In the genomic region with DNA sequence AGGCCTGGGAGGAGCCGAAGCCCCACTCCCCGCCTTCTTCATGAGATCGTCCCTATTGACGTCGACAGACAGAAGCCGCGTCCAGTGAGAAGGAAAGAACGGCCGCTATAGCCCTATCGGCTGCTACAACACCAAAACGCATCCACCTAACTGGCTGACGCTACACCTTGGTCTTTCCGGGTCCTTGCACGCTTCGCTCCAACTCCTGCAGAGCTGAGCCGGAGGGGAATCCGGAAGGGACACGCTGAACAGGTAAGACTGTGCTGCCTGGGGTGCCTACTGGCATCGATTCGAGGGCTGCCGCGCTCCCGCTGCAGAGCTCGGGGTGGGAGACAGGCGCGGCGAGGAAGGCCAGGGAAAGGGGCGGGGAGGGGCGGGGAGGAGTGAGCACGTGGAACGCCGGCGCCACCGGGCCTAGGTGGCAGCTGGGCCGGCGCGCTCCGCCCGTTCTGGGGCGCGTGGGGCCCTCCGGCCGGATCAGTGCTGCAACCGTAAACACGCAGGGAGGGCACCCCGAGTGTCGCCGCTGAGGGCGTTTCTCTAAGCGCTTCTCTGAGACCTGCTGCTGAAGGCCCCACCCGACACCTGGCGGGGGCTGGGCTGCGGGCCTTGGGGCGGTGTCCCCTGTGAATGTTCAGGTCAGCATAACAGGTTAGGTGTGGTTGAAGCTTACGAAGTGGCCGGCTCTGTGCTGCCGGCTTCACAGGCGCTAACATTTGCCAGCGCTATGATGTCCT, we compare ENCODE assay signal across 1 cellular context.
TF ChIP-seq lines count a peak whose summit lies in the region.

A gene with protein sequence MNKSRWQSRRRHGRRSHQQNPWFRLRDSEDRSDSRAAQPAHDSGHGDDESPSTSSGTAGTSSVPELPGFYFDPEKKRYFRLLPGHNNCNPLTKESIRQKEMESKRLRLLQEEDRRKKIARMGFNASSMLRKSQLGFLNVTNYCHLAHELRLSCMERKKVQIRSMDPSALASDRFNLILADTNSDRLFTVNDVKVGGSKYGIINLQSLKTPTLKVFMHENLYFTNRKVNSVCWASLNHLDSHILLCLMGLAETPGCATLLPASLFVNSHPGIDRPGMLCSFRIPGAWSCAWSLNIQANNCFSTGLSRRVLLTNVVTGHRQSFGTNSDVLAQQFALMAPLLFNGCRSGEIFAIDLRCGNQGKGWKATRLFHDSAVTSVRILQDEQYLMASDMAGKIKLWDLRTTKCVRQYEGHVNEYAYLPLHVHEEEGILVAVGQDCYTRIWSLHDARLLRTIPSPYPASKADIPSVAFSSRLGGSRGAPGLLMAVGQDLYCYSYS (plus strand): TSS at position 173 of the 737 bp plus-strand sequence. CDS start 11,515 bp downstream, outside the sequence.

TF ChIP-seq in HepG2, 621 proteins besides CTCF, POLR2A, EP300 and RAD21 (continued from another document and continues in another):
- TF ChIP-seq, protein P1, sequence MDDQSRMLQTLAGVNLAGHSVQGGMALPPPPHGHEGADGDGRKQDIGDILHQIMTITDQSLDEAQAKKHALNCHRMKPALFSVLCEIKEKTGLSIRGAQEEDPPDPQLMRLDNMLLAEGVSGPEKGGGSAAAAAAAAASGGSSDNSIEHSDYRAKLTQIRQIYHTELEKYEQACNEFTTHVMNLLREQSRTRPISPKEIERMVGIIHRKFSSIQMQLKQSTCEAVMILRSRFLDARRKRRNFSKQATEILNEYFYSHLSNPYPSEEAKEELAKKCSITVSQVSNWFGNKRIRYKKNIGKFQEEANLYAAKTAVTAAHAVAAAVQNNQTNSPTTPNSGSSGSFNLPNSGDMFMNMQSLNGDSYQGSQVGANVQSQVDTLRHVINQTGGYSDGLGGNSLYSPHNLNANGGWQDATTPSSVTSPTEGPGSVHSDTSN (CRISPR knock-in tag; IDR thresholded peaks at IDR 0.05; ENCODE audit: borderline replicate concordance), result peak; percentile 86; the same call in 1 of the 2 replicates
- no peak for TF ChIP-seq ZNF3 (CRISPR knock-in tag; IDR thresholded peaks at IDR 0.05)
- peak; percentile 42 for TF ChIP-seq HNRNPLL (IDR thresholded peaks at IDR 0.05; ENCODE audit: low read depth, low read length, poor library complexity, severe bottlenecking)
- TF ChIP-seq ARNT (IDR thresholded peaks at IDR 0.05), result no peak
- TF ChIP-seq NFYB (CRISPR knock-in tag; IDR thresholded peaks at IDR 0.05), result peak; percentile 93
- peak; percentile 66; the same call in 1 of the 2 replicates for TF ChIP-seq ZNF777 (CRISPR knock-in tag; IDR thresholded peaks at IDR 0.05)
- TF ChIP-seq, protein P2, sequence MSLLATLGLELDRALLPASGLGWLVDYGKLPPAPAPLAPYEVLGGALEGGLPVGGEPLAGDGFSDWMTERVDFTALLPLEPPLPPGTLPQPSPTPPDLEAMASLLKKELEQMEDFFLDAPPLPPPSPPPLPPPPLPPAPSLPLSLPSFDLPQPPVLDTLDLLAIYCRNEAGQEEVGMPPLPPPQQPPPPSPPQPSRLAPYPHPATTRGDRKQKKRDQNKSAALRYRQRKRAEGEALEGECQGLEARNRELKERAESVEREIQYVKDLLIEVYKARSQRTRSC (CRISPR knock-in tag; IDR thresholded peaks at IDR 0.05; ENCODE audit: low read depth), result 0 out of 2 replicates have a peak, but pooled peaks have one; percentile 74
- no peak; the same call in 1 of the 2 replicates for TF ChIP-seq JUND (CRISPR knock-in tag; IDR thresholded peaks at IDR 0.05)
- no peak for TF ChIP-seq ZMYM2 (CRISPR knock-in tag; IDR thresholded peaks at IDR 0.05)
- TF ChIP-seq RELA (CRISPR knock-in tag; IDR thresholded peaks at IDR 0.05), result 0 out of 2 replicates have a peak, but pooled peaks have one; percentile 40
- peak; percentile 52; the same call in 1 of the 2 replicates for TF ChIP-seq ARNT2 (CRISPR knock-in tag; IDR thresholded peaks at IDR 0.05; ENCODE audit: low read depth)
- peak; percentile 94 for TF ChIP-seq TGIF2 (CRISPR knock-in tag; IDR thresholded peaks at IDR 0.05)
- TF ChIP-seq, protein P3, sequence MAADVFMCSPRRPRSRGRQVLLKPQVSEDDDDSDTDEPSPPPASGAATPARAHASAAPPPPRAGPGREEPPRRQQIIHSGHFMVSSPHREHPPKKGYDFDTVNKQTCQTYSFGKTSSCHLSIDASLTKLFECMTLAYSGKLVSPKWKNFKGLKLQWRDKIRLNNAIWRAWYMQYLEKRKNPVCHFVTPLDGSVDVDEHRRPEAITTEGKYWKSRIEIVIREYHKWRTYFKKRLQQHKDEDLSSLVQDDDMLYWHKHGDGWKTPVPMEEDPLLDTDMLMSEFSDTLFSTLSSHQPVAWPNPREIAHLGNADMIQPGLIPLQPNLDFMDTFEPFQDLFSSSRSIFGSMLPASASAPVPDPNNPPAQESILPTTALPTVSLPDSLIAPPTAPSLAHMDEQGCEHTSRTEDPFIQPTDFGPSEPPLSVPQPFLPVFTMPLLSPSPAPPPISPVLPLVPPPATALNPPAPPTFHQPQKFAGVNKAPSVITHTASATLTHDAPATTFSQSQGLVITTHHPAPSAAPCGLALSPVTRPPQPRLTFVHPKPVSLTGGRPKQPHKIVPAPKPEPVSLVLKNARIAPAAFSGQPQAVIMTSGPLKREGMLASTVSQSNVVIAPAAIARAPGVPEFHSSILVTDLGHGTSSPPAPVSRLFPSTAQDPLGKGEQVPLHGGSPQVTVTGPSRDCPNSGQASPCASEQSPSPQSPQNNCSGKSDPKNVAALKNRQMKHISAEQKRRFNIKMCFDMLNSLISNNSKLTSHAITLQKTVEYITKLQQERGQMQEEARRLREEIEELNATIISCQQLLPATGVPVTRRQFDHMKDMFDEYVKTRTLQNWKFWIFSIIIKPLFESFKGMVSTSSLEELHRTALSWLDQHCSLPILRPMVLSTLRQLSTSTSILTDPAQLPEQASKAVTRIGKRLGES (CRISPR knock-in tag; IDR thresholded peaks at IDR 0.05; ENCODE audit: borderline replicate concordance), result no peak
- TF ChIP-seq, protein P4, sequence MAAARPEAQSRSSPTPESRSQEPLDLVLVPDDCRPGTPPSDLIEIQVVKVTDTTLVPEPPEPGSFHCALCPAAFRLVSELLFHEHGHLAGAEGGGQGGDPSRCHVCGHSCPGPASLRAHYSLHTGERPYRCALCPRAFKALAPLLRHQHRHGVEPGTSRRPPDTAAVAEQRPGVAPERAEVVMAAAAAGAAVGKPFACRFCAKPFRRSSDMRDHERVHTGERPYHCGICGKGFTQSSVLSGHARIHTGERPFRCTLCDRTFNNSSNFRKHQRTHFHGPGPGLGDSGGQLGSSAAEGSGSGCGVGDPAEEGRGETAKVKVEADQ (CRISPR knock-in tag; IDR thresholded peaks at IDR 0.05; ENCODE audit: borderline replicate concordance), result peak; percentile 70; the same call in 1 of the 2 replicates
- no peak for TF ChIP-seq TBX3 (IDR thresholded peaks at IDR 0.05; ENCODE audit: borderline replicate concordance)
- TF ChIP-seq ZNF672 (CRISPR knock-in tag; IDR thresholded peaks at IDR 0.05), result no peak
- TF ChIP-seq TOPORS (CRISPR knock-in tag; IDR thresholded peaks at IDR 0.05), result no peak
- 0 out of 2 replicates have a peak, but pooled peaks have one; percentile 28 for TF ChIP-seq ZBTB8A (CRISPR knock-in tag; IDR thresholded peaks at IDR 0.05; ENCODE audit: borderline replicate concordance, low read depth)
- peak; percentile 40; the same call in 1 of the 2 replicates for TF ChIP-seq YEATS2 (CRISPR knock-in tag; IDR thresholded peaks at IDR 0.05; ENCODE audit: borderline replicate concordance)
- TF ChIP-seq ZNF205 (CRISPR knock-in tag; IDR thresholded peaks at IDR 0.05), result no peak
- peak; percentile 18; the same call in 1 of the 2 replicates for TF ChIP-seq EHMT2 (IDR thresholded peaks at IDR 0.05; ENCODE audit: borderline replicate concordance, low read depth, low read length)
- TF ChIP-seq ISL2 (CRISPR knock-in tag; IDR thresholded peaks at IDR 0.05), result 0 out of 2 replicates have a peak, but pooled peaks have one; percentile 12
- 0 out of 2 replicates have a peak, but pooled peaks have one; percentile 27 for TF ChIP-seq HMG20B (CRISPR knock-in tag; conservative IDR thresholded peaks at IDR 0.05)
- TF ChIP-seq NFIB (CRISPR knock-in tag; IDR thresholded peaks at IDR 0.05; ENCODE audit: borderline replicate concordance), result no peak
- no peak for TF ChIP-seq PAX8 (CRISPR knock-in tag; IDR thresholded peaks at IDR 0.05; ENCODE audit: borderline replicate concordance)
- no peak for TF ChIP-seq NRL (CRISPR knock-in tag; IDR thresholded peaks at IDR 0.05; ENCODE audit: borderline replicate concordance)
- TF ChIP-seq ZNF790 (CRISPR knock-in tag; IDR thresholded peaks at IDR 0.05; ENCODE audit: borderline replicate concordance), result peak; percentile 78; the same call in 1 of the 2 replicates
- TF ChIP-seq KMT2B (CRISPR knock-in tag; IDR thresholded peaks at IDR 0.05), result no peak
- TF ChIP-seq, protein P5, sequence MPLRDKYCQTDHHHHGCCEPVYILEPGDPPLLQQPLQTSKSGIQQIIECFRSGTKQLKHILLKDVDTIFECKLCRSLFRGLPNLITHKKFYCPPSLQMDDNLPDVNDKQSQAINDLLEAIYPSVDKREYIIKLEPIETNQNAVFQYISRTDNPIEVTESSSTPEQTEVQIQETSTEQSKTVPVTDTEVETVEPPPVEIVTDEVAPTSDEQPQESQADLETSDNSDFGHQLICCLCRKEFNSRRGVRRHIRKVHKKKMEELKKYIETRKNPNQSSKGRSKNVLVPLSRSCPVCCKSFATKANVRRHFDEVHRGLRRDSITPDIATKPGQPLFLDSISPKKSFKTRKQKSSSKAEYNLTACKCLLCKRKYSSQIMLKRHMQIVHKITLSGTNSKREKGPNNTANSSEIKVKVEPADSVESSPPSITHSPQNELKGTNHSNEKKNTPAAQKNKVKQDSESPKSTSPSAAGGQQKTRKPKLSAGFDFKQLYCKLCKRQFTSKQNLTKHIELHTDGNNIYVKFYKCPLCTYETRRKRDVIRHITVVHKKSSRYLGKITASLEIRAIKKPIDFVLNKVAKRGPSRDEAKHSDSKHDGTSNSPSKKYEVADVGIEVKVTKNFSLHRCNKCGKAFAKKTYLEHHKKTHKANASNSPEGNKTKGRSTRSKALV (CRISPR knock-in tag; IDR thresholded peaks at IDR 0.05), result no peak
- peak; percentile 80 for TF ChIP-seq POLR2G (IDR thresholded peaks at IDR 0.05; ENCODE audit: low read depth, low read length)
- no peak for TF ChIP-seq ETV6 (CRISPR knock-in tag; conservative IDR thresholded peaks at IDR 0.05)
- no peak for TF ChIP-seq SMARCC2 (IDR thresholded peaks at IDR 0.05)
- TF ChIP-seq ZNF33B (CRISPR knock-in tag; IDR thresholded peaks at IDR 0.05), result no peak
- TF ChIP-seq SP1 (IDR thresholded peaks at IDR 0.05), result no peak
- peak; percentile 34; the same call in 1 of the 2 replicates for TF ChIP-seq SP1 (CRISPR knock-in tag; IDR thresholded peaks at IDR 0.05)
- TF ChIP-seq TBL1XR1 (IDR thresholded peaks at IDR 0.05; ENCODE audit: borderline replicate concordance, low read length, partially characterized antibody), result no peak
- TF ChIP-seq MXD4 (CRISPR knock-in tag; IDR thresholded peaks at IDR 0.05), result peak; percentile 68; the same call in 1 of the 2 replicates
- TF ChIP-seq, protein P6, sequence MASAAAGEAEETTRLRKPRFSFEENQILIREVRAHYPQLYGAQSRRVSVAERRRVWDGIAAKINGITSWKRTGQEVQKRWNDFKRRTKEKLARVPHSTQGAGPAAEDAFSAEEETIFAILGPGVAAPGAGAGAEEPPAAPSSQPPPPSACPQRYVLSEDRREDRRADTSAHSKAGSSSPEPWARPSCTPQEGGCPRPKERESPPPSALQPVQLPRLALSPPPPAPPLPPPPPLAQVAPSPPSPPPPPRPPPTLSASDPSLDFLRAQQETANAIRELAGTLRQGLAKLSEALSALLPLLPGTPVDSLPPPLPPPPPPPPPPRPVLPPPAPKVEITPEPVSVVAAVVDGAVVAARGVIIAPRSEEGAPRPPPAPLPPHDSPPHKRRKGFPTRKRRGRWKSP (CRISPR knock-in tag; IDR thresholded peaks at IDR 0.05), result peak; percentile 27; the same call in 1 of the 2 replicates
- TF ChIP-seq, protein P7, sequence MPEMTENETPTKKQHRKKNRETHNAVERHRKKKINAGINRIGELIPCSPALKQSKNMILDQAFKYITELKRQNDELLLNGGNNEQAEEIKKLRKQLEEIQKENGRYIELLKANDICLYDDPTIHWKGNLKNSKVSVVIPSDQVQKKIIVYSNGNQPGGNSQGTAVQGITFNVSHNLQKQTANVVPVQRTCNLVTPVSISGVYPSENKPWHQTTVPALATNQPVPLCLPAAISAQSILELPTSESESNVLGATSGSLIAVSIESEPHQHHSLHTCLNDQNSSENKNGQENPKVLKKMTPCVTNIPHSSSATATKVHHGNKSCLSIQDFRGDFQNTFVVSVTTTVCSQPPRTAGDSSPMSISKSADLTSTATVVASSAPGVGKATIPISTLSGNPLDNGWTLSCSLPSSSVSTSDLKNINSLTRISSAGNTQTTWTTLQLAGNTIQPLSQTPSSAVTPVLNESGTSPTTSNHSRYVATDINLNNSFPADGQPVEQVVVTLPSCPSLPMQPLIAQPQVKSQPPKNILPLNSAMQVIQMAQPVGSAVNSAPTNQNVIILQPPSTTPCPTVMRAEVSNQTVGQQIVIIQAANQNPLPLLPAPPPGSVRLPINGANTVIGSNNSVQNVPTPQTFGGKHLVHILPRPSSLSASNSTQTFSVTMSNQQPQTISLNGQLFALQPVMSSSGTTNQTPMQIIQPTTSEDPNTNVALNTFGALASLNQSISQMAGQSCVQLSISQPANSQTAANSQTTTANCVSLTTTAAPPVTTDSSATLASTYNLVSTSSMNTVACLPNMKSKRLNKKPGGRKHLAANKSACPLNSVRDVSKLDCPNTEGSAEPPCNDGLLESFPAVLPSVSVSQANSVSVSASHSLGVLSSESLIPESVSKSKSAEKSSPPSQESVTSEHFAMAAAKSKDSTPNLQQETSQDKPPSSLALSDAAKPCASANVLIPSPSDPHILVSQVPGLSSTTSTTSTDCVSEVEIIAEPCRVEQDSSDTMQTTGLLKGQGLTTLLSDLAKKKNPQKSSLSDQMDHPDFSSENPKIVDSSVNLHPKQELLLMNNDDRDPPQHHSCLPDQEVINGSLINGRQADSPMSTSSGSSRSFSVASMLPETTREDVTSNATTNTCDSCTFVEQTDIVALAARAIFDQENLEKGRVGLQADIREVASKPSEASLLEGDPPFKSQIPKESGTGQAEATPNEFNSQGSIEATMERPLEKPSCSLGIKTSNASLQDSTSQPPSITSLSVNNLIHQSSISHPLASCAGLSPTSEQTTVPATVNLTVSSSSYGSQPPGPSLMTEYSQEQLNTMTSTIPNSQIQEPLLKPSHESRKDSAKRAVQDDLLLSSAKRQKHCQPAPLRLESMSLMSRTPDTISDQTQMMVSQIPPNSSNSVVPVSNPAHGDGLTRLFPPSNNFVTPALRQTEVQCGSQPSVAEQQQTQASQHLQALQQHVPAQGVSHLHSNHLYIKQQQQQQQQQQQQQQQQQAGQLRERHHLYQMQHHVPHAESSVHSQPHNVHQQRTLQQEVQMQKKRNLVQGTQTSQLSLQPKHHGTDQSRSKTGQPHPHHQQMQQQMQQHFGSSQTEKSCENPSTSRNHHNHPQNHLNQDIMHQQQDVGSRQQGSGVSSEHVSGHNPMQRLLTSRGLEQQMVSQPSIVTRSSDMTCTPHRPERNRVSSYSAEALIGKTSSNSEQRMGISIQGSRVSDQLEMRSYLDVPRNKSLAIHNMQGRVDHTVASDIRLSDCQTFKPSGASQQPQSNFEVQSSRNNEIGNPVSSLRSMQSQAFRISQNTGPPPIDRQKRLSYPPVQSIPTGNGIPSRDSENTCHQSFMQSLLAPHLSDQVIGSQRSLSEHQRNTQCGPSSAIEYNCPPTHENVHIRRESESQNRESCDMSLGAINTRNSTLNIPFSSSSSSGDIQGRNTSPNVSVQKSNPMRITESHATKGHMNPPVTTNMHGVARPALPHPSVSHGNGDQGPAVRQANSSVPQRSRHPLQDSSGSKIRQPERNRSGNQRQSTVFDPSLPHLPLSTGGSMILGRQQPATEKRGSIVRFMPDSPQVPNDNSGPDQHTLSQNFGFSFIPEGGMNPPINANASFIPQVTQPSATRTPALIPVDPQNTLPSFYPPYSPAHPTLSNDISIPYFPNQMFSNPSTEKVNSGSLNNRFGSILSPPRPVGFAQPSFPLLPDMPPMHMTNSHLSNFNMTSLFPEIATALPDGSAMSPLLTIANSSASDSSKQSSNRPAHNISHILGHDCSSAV (CRISPR knock-in tag; IDR thresholded peaks at IDR 0.05; ENCODE audit: borderline replicate concordance), result no peak
- TF ChIP-seq SP4 (CRISPR knock-in tag; IDR thresholded peaks at IDR 0.05), result peak; percentile 86
- TF ChIP-seq ZFX (CRISPR knock-in tag; IDR thresholded peaks at IDR 0.05; ENCODE audit: low read depth), result peak; percentile 82
